Comparison of ENCODE assay signal across 29 cellular contexts in genomic region chr5:141935538-141935937, GRCh38. TPM values are rescaled to one million over a fixed set of nuclear protein-coding genes. Genes with fewer than 3 reads are reported as not detected.
DNase-seq lines count a peak whose midpoint lies in the region; ATAC-seq, FAIRE-seq and TF ChIP-seq lines count a peak whose summit lies in the region.
"Had no signal": no experiment of that assay in that cellular context is flagged by ENCODE, and none has a peak within 500 bp of the region (broad histone marks: within the 10 kb centered on the region; RNA-seq: fewer than 3 reads in every experiment).

No MANE protein-coding gene starts in this region.

- DNase-seq in NCI-H1417 (lab: John Stamatoyannopoulos, UW) (peak in 2 of 3 experiments; percentile 16 to 17), NCI-H1417 treated with DMSO at 0.1 percent for 48 hours (lab: John Stamatoyannopoulos, UW) (no peak), COLO668 (lab: John Stamatoyannopoulos, UW; ENCODE audit: unreplicated experiment) (peak; percentile 1), RWPE2 (ENCODE audit: low spot score) (no peak), bronchial epithelial cell (ENCODE audit: low read depth) (peak; percentile 83), Caco-2 (no peak)
- DNase-seq: activated CD8-positive, alpha-beta memory T cell treated with anti-CD3 and anti-CD28 coated beads for 24 hours; activated effector memory CD4-positive, alpha-beta T cell treated with anti-CD3 and anti-CD28 coated beads, Interleukin-2, amount 50 U/mL, for 16 hours; activated T-cell treated with anti-CD3 and anti-CD28 coated beads for 4 hours; amniotic stem cell; KG1; MM.1S; NCI-H2171; NCI-H510A treated with DMSO at 0.1 percent for 48 hours; right cardiac atrium; SHP77; stimulated activated CD4-positive, alpha-beta T cell treated with anti-CD3 and anti-CD28 coated beads, Interleukin-1b, Interleukin-23, amount 100 ng/mL, for 48 hours; testis had no signal

- H3K4me3 Mint-ChIP-seq in Caco-2 (ENCODE audit: unreplicated experiment): no peak overlapping the region
- H3K4me3 Mint-ChIP-seq: stimulated activated naive CD8-positive, alpha-beta T cell treated with anti-CD3 and anti-CD28 coated beads, Interleukin-15, Interleukin-2, amounts not matched to agents 100 ng/mL and 50 ng/mL, for 24 hours had no signal

- no peaks in the 10 kb centered on the region for H3K4me1 Mint-ChIP-seq in Caco-2 (ENCODE audit: low read depth, unreplicated experiment)

- H3K36me3 ChIP-seq in RWPE2 (ENCODE audit: low read depth) (peaks cover 78% of the 10 kb centered on the region), bronchial epithelial cell (ENCODE audit: control insufficient read depth, insufficient read depth, low read length) (peaks cover 23% of the 10 kb centered on the region), Caco-2 (ENCODE audit: control insufficient read depth, insufficient read depth, low read length) (peaks cover 2% of the 10 kb centered on the region; the same call in 1 of the 2 replicates)

- BruUV-seq in Caco-2 (replicated peaks; lab: Mats Ljungman, UMichigan): no TSS peak

- no peaks in the 10 kb centered on the region for H3K27me3 Mint-ChIP-seq in Caco-2 (ENCODE audit: insufficient read depth, unreplicated experiment)
- H3K27me3 Mint-ChIP-seq: stimulated activated naive CD8-positive, alpha-beta T cell treated with anti-CD3 and anti-CD28 coated beads, Interleukin-15, Interleukin-2, amounts not matched to agents 100 ng/mL and 50 ng/mL, for 24 hours had no signal

- no peaks in the 10 kb centered on the region for H3K9me3 Mint-ChIP-seq in Caco-2 (ENCODE audit: unreplicated experiment)
- H3K9me3 Mint-ChIP-seq: stimulated activated naive CD8-positive, alpha-beta T cell treated with anti-CD3 and anti-CD28 coated beads, Interleukin-15, Interleukin-2, amounts not matched to agents 100 ng/mL and 50 ng/mL, for 24 hours had no signal

- ATAC-seq in RWPE2 (ENCODE audit: low read depth) (peak; percentile 84), HG03135 (IDR thresholded peaks at IDR 0.05; ENCODE audit: unreplicated experiment) (no peak), GM21619 (IDR thresholded peaks at IDR 0.05; ENCODE audit: unreplicated experiment) (no peak)
- ATAC-seq: right cardiac atrium had no signal

- POLR2A ChIA-PET in Caco-2 (lab: Charles Lee): no interaction called here

- peak; percentile 68 for FAIRE-seq in bronchial epithelial cell (lab: Jason Lieb, UNC)
- FAIRE-seq: endothelial cell of umbilical vein, GM12891, urothelium cell line had no signal

- H3K9me3 ChIP-seq in RWPE2 (ENCODE audit: severe bottlenecking): no peaks in the 10 kb centered on the region
- H3K9me3 ChIP-seq in Caco-2: no peaks in the 10 kb centered on the region
- H3K9me3 ChIP-seq: BLaER1 treated with 17β-estradiol and CSF1 and Interleukin-3, amounts not matched to agents 10 nM and 100 nM; testis had no signal

- intact Hi-C loops in Caco-2 (cut with micrococcal nuclease; ENCODE audit: unreplicated experiment): no loop called here

- H3K4me1 ChIP-seq in RWPE2 (ENCODE audit: insufficient read depth, poor library complexity, severe bottlenecking): peaks cover 12% of the 10 kb centered on the region
- no peaks in the 10 kb centered on the region for H3K4me1 ChIP-seq in Caco-2
- H3K4me1 ChIP-seq: testis had no signal

- H3K27me3 ChIP-seq in RWPE2 (ENCODE audit: insufficient read depth, poor library complexity, severe bottlenecking) (no peaks in the 10 kb centered on the region), bronchial epithelial cell (ENCODE audit: control insufficient read depth, insufficient read depth, low read length) (no peaks in the 10 kb centered on the region), Caco-2 (replicated peaks; ENCODE audit: control insufficient read depth, insufficient read depth, low read length) (no peaks in the 10 kb centered on the region)
- H3K27me3 ChIP-seq: BLaER1 treated with 17β-estradiol and CSF1 and Interleukin-3, amounts not matched to agents 10 nM and 100 nM; testis had no signal

- H3K4me3 ChIP-seq in RWPE2 (ENCODE audit: severe bottlenecking): no peak overlapping the region
- H3K4me3 ChIP-seq in bronchial epithelial cell (ENCODE audit: low read depth, low read length): no peak overlapping the region
- no peak overlapping the region for H3K4me3 ChIP-seq in Caco-2 (ENCODE audit: low read depth, low read length)
- H3K4me3 ChIP-seq: BLaER1 treated with 17β-estradiol and CSF1 and Interleukin-3, amounts not matched to agents 10 nM and 100 nM; testis had no signal

- H3K27ac ChIP-seq in RWPE2 (ENCODE audit: poor library complexity, severe bottlenecking): peak overlapping the region; percentile 1
- H3K27ac ChIP-seq: 22Rv1; BLaER1 treated with 17β-estradiol and CSF1 and Interleukin-3, amounts not matched to agents 10 nM and 100 nM; HL-60; testis had no signal

- no peak for TF ChIP-seq CTCF in RWPE2 (IDR thresholded peaks at IDR 0.05; ENCODE audit: poor library complexity, severe bottlenecking)
- no peak for TF ChIP-seq CTCF in bronchial epithelial cell (IDR thresholded peaks at IDR 0.05; ENCODE audit: insufficient read depth, low read length, severe bottlenecking)
- no peak for TF ChIP-seq CTCF in Caco-2 (IDR thresholded peaks at IDR 0.05; ENCODE audit: insufficient read depth in 1 of 2, low read depth in 1 of 2, low read length in 1 of 2, severe bottlenecking in 1 of 2, unreplicated experiment in 1 of 2)

- CTCF ChIA-PET in Caco-2 (lab: Charles Lee): no interaction called here

- H3K36me3 Mint-ChIP-seq in Caco-2 (ENCODE audit: insufficient read depth, unreplicated experiment): peaks cover 53% of the 10 kb centered on the region

- H3K27ac Mint-ChIP-seq in Caco-2 (ENCODE audit: unreplicated experiment): no peak overlapping the region
- H3K27ac Mint-ChIP-seq: stimulated activated naive CD8-positive, alpha-beta T cell treated with anti-CD3 and anti-CD28 coated beads, Interleukin-15, Interleukin-2, amounts not matched to agents 100 ng/mL and 50 ng/mL, for 24 hours had no signal

RNA-seq across cellular contexts. Expression of gene DELE1, which starts 11.9 kb away (rescaled TPM):
- total RNA-seq in bronchial epithelial cell (14.0 and 19.2 TPM in 2 replicates), Caco-2 (2022) (67.6 and 78.6 TPM in 2 replicates)

RNA-seq across cellular contexts. Expression of gene PCDH12, which starts 22.5 kb away (rescaled TPM):
- total RNA-seq in bronchial epithelial cell (under 0.01 and 0.26 TPM in 2 replicates), Caco-2 (2022) (not detected in 2 replicates)
- total RNA-seq: H4 had no signal

RNA-seq across cellular contexts. Expression of gene RNF14, which starts 33.4 kb away (rescaled TPM):
- total RNA-seq in bronchial epithelial cell (43.3 and 49.8 TPM in 2 replicates), Caco-2 (2022) (35.1 and 38.7 TPM in 2 replicates)

RNA-seq across cellular contexts. Expression of gene PCDH1, which starts 57.3 kb away (rescaled TPM):
- total RNA-seq in bronchial epithelial cell: 85.3 and 140 TPM in 2 replicates
- 1.5 and 1.8 TPM in 2 replicates for total RNA-seq in Caco-2 (2022)
- total RNA-seq: T-helper 2 cell treated with Interferon-gamma antibody and Interleukin-4, amounts not matched to agents 100 ng/mL and 5 ng/mL, for 36 hours had no signal

Comparison
In these comparisons a context has a peak if more than half of its experiments do, and no peak if none do; other contexts are left out.
1. DNase-seq: peak in NCI-H1417 (2 of 3), COLO668 (single experiment) and bronchial epithelial cell (single experiment); none in NCI-H1417 treated with DMSO at 0.1 percent for 48 hours (single experiment), RWPE2 (single experiment) and Caco-2 (0 of 2).